In genomic region chr19:11421607-11422098, GRCh38 we compare ENCODE assay signal across 9 cellular contexts. TPM values are rescaled to one million over a fixed set of nuclear protein-coding genes. Genes with fewer than 3 reads are reported as not detected.
A peak's percentile ranks its signal among the peaks of the same experiment; 100 is the strongest.
DNase-seq lines count a peak whose midpoint lies in the region; ATAC-seq lines count a peak whose summit lies in the region.
"Had no signal": no experiment of that assay in that cellular context is flagged by ENCODE, and none has a peak within 500 bp of the region (broad histone marks: within the 10 kb centered on the region; RNA-seq: fewer than 3 reads in every experiment).

No MANE protein-coding gene starts in this region.

- H3K27ac ChIP-seq in Karpas-422 (ENCODE audit: low read length): no peak overlapping the region

- peak; percentile 80 for DNase-seq in activated CD8-positive, alpha-beta memory T cell treated with anti-CD3 and anti-CD28 coated beads for 24 hours
- no peak for DNase-seq in activated CD8-positive, alpha-beta memory T cell treated with anti-CD3 and anti-CD28 coated beads, Interleukin-2, amount 50 U/mL, for 4 hours
- peak; percentile 78 for DNase-seq in Karpas-422
- DNase-seq in activated naive CD4-positive, alpha-beta T cell treated with anti-CD3 and anti-CD28 coated beads, Interleukin-2, amount 10 ng/mL, durations not matched to agents 7 days and 5 days: peak; percentile 52
- DNase-seq in iPS-NIHi7 (ENCODE audit: extremely low spot score): peak; percentile 85
- DNase-seq in stimulated activated naive B cell treated with anti-CD40 and anti-IgM and Interleukin-4, amounts not matched to agents 10 μg/mL and 1 μg/mL and 100 μg/mL, for 72 hours: peak; percentile 59
- DNase-seq in NCI-H2029 treated with DMSO at 0.1 percent for 48 hours (lab: John Stamatoyannopoulos, UW): no peak
- no peak for DNase-seq in NCI-H2029 (lab: John Stamatoyannopoulos, UW)

- no peak overlapping the region for H3K9ac ChIP-seq in Karpas-422 (ENCODE audit: low read length)

- H3K4me3 ChIP-seq in Karpas-422 (ENCODE audit: low read length): no peak overlapping the region

- CTCF ChIA-PET in activated naive CD4-positive, alpha-beta T cell treated with anti-CD3 and anti-CD28 coated beads, Interleukin-2, amount 10 ng/mL, durations not matched to agents 7 days and 5 days (lab: Charles Lee): interaction anchor here (1.7 kb wide), 1 partner anchor 39 kb away, joined by 4 read pairs; no protein-coding TSS in a partner anchor

- no peaks in the 10 kb centered on the region for H3K27me3 ChIP-seq in Karpas-422 (ENCODE audit: low read length)

- no peaks in the 10 kb centered on the region for H3K36me3 Mint-ChIP-seq in activated naive CD4-positive, alpha-beta T cell treated with anti-CD3 and anti-CD28 coated beads, Interleukin-2, amount 10 ng/mL, durations not matched to agents 7 days and 5 days
- no peaks in the 10 kb centered on the region for H3K36me3 Mint-ChIP-seq in stimulated activated naive B cell treated with anti-CD40 and anti-IgM and Interleukin-4, amounts not matched to agents 10 μg/mL and 1 μg/mL and 100 μg/mL, for 72 hours

- peak overlapping the region; percentile 39 for H3K4me2 ChIP-seq in Karpas-422 (ENCODE audit: low read depth, low read length, poor library complexity, severe bottlenecking)

- ATAC-seq in stimulated activated naive B cell treated with anti-CD40 and anti-IgM and Interleukin-4, amounts not matched to agents 10 μg/mL and 1 μg/mL and 100 μg/mL, for 72 hours (replicated peaks): peak; percentile 68 to 72

- no peak overlapping the region for H3K27ac Mint-ChIP-seq in activated naive CD4-positive, alpha-beta T cell treated with anti-CD3 and anti-CD28 coated beads, Interleukin-2, amount 10 ng/mL, durations not matched to agents 7 days and 5 days
- peak overlapping the region; percentile 71 for H3K27ac Mint-ChIP-seq in stimulated activated naive B cell treated with anti-CD40 and anti-IgM and Interleukin-4, amounts not matched to agents 10 μg/mL and 1 μg/mL and 100 μg/mL, for 72 hours

- H3K4me3 Mint-ChIP-seq in activated naive CD4-positive, alpha-beta T cell treated with anti-CD3 and anti-CD28 coated beads, Interleukin-2, amount 10 ng/mL, durations not matched to agents 7 days and 5 days: no peak overlapping the region
- peak overlapping the region; percentile 81 to 83 for H3K4me3 Mint-ChIP-seq in stimulated activated naive B cell treated with anti-CD40 and anti-IgM and Interleukin-4, amounts not matched to agents 10 μg/mL and 1 μg/mL and 100 μg/mL, for 72 hours

- no peaks in the 10 kb centered on the region for H4K20me1 ChIP-seq in Karpas-422 (ENCODE audit: insufficient read depth, low read depth, low read length)

- no peaks in the 10 kb centered on the region for H3K9me2 ChIP-seq in Karpas-422 (replicated peaks; ENCODE audit: insufficient read depth, low read length)

- H3K27me3 Mint-ChIP-seq in activated naive CD4-positive, alpha-beta T cell treated with anti-CD3 and anti-CD28 coated beads, Interleukin-2, amount 10 ng/mL, durations not matched to agents 7 days and 5 days: peaks cover 81% of the 10 kb centered on the region
- H3K27me3 Mint-ChIP-seq in stimulated activated naive B cell treated with anti-CD40 and anti-IgM and Interleukin-4, amounts not matched to agents 10 μg/mL and 1 μg/mL and 100 μg/mL, for 72 hours: peaks cover 31 to 41% of the 10 kb centered on the region in 2 donors

- no peaks in the 10 kb centered on the region for H3K9me3 ChIP-seq in Karpas-422 (ENCODE audit: low read length)
- H3K9me3 ChIP-seq: Caco-2 had no signal

- no peaks in the 10 kb centered on the region for H3K36me3 ChIP-seq in Karpas-422 (ENCODE audit: insufficient read depth, low read length)

- H2AFZ ChIP-seq in Karpas-422 (ENCODE audit: low read length): no peak overlapping the region

- peaks cover 26% of the 10 kb centered on the region for H3K4me1 ChIP-seq in Karpas-422 (ENCODE audit: low read length)
- H3K4me1 ChIP-seq: Caco-2 had no signal

- peaks cover 41% of the 10 kb centered on the region for H3K4me1 Mint-ChIP-seq in activated naive CD4-positive, alpha-beta T cell treated with anti-CD3 and anti-CD28 coated beads, Interleukin-2, amount 10 ng/mL, durations not matched to agents 7 days and 5 days
- peaks cover 42 to 54% of the 10 kb centered on the region in 2 donors for H3K4me1 Mint-ChIP-seq in stimulated activated naive B cell treated with anti-CD40 and anti-IgM and Interleukin-4, amounts not matched to agents 10 μg/mL and 1 μg/mL and 100 μg/mL, for 72 hours

- H3K9me3 Mint-ChIP-seq in activated naive CD4-positive, alpha-beta T cell treated with anti-CD3 and anti-CD28 coated beads, Interleukin-2, amount 10 ng/mL, durations not matched to agents 7 days and 5 days: peaks cover 2% of the 10 kb centered on the region
- no peaks in the 10 kb centered on the region for H3K9me3 Mint-ChIP-seq in stimulated activated naive B cell treated with anti-CD40 and anti-IgM and Interleukin-4, amounts not matched to agents 10 μg/mL and 1 μg/mL and 100 μg/mL, for 72 hours

- no peaks in the 10 kb centered on the region for H3K79me2 ChIP-seq in Karpas-422 (ENCODE audit: low read length)

RNA-seq across cellular contexts. Expression of gene RGL3, which starts 2.5 kb away (rescaled TPM):
- 2.5 TPM in 1 of 2 replicates, not detected in the other for total RNA-seq in Karpas-422 (2014; rRNA removed; shearing (Covaris generic); ENCODE audit: low replicate concordance)

RNA-seq across cellular contexts. Expression of gene ODAD3, which starts 13.3 kb away (rescaled TPM):
- 0.32 TPM in 1 of 2 replicates, not detected in the other for total RNA-seq in Karpas-422 (2014; rRNA removed; shearing (Covaris generic); ENCODE audit: low replicate concordance)
- total RNA-seq: Caco-2 had no signal

RNA-seq across cellular contexts. Expression of gene PRKCSH, which starts 13.8 kb away (rescaled TPM):
- total RNA-seq in Karpas-422 (2014; rRNA removed; shearing (Covaris generic); ENCODE audit: low replicate concordance): 77.3 and 90.4 TPM in 2 replicates

RNA-seq across cellular contexts. Expression of gene EPOR, which starts 37.5 kb away (rescaled TPM):
- 8.5 and 16.7 TPM in 2 replicates for total RNA-seq in Karpas-422 (2014; rRNA removed; shearing (Covaris generic); ENCODE audit: low replicate concordance)

RNA-seq across cellular contexts. Expression of gene SWSAP1, which starts 47.2 kb away (rescaled TPM):
- total RNA-seq in Karpas-422 (2014; rRNA removed; shearing (Covaris generic); ENCODE audit: low replicate concordance): 7.4 and 12.6 TPM in 2 replicates

Comparison
In these comparisons a context has a peak if more than half of its experiments do, and no peak if none do; other contexts are left out.
1. DNase-seq: peak in activated CD8-positive, alpha-beta memory T cell treated with anti-CD3 and anti-CD28 coated beads for 24 hours (single experiment), Karpas-422 (single experiment), activated naive CD4-positive, alpha-beta T cell treated with anti-CD3 and anti-CD28 coated beads, Interleukin-2, amount 10 ng/mL, durations not matched to agents 7 days and 5 days (single experiment), iPS-NIHi7 (single experiment) and stimulated activated naive B cell treated with anti-CD40 and anti-IgM and Interleukin-4, amounts not matched to agents 10 μg/mL and 1 μg/mL and 100 μg/mL, for 72 hours (single experiment); none in activated CD8-positive, alpha-beta memory T cell treated with anti-CD3 and anti-CD28 coated beads, Interleukin-2, amount 50 U/mL, for 4 hours (single experiment), NCI-H2029 treated with DMSO at 0.1 percent for 48 hours (single experiment) and NCI-H2029 (single experiment).